In the genomic region with DNA sequence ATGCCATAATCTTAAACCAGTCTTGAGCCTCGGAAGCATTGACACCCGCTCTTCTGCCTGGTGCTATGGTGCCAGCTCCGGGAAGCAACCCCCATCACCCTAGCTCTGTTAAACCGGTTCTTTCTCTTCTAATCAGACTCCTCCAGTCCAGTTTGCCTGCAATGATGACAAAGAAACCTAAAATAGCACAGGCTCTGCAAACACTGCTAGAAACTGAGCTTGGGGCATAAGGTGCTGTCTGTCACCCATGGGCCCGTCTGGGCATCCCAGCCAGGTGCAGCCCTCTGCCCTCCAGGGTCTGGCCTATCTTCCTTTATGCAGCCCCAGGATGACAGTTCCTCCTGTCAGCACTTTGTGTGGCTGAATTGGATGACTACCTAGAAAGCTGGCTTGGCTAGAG, we compare ENCODE assay signal across 10 cellular contexts. TPM values are rescaled to one million over a fixed set of nuclear protein-coding genes. Genes with fewer than 3 reads are reported as not detected.
DNase-seq lines count a peak whose midpoint lies in the region; ATAC-seq and TF ChIP-seq lines count a peak whose summit lies in the region.
"Had no signal": no experiment of that assay in that cellular context is flagged by ENCODE, and none has a peak within 500 bp of the region (broad histone marks: within the 10 kb centered on the region; RNA-seq: fewer than 3 reads in every experiment).

No MANE protein-coding gene starts in this region.

- ATAC-seq in body of pancreas (peak; percentile 54), lung (ENCODE audit: insufficient read depth, low FRiP score) (no peak), HG02840 (IDR thresholded peaks at IDR 0.05; ENCODE audit: low FRiP score, unreplicated experiment) (no peak)

- no peak for TF ChIP-seq POLR2A in body of pancreas (IDR thresholded peaks at IDR 0.05)

- H3K27me3 ChIP-seq in body of pancreas: no peaks in the 10 kb centered on the region
- H3K27me3 ChIP-seq in lung (ENCODE audit: control insufficient read depth, insufficient read depth): no peaks in the 10 kb centered on the region
- H3K27me3 ChIP-seq in tibial artery: no peaks in the 10 kb centered on the region

- intact Hi-C loops in body of pancreas (cut with DNase I): loop anchor here (5.0 to 10.0 kb wide), 2 partner anchors 54 to 196 kb away; no protein-coding TSS in a partner anchor
- intact Hi-C loops in tibial artery (cut with DNase I; ENCODE audit: low total_unique reads): loop anchor here (10.0 kb wide), 1 partner anchor 196 kb away; no protein-coding TSS in a partner anchor

- H3K4me1 ChIP-seq in body of pancreas: peaks cover 32% of the 10 kb centered on the region
- H3K4me1 ChIP-seq in lung (ENCODE audit: control insufficient read depth in 2 of 2, insufficient read depth in 2 of 2, low read length in 2 of 2): peaks cover 16 to 17% of the 10 kb centered on the region in 2 donors
- H3K4me1 ChIP-seq in tibial artery: peaks cover 9 to 47% (median 34%) of the 10 kb centered on the region in 4 donors

- no peak for TF ChIP-seq CTCF in LNCaP clone FGC (IDR thresholded peaks at IDR 0.05; ENCODE audit: control insufficient read depth, extremely low read depth, insufficient read depth)
- TF ChIP-seq CTCF in body of pancreas (IDR thresholded peaks at IDR 0.05): no peak
- no peak for TF ChIP-seq CTCF in lung (IDR thresholded peaks at IDR 0.05; ENCODE audit: control extremely low read depth, extremely low read depth)
- no peak for TF ChIP-seq CTCF in tibial artery (IDR thresholded peaks at IDR 0.05)
- TF ChIP-seq CTCF in nephron progenitor cell (IDR thresholded peaks at IDR 0.05): no peak

- H3K27me3 Mint-ChIP-seq in nephron progenitor cell (ENCODE audit: low read depth, poor library complexity): peaks cover 2% of the 10 kb centered on the region
- H3K27me3 Mint-ChIP-seq: stimulated activated naive B cell treated with anti-CD40 and anti-IgM and Interleukin-4, amounts not matched to agents 10 μg/mL and 1 μg/mL and 100 μg/mL, for 72 hours had no signal

- WGBS in body of pancreas, 2 donors: 32 to 40% methylated on average over 5 of the region's 5 CpGs
- WGBS in lung, 2 donors: 64 to 90% methylated on average over 5 of the region's 5 CpGs

- H3K9me3 ChIP-seq in body of pancreas: no peaks in the 10 kb centered on the region
- H3K9me3 ChIP-seq in lung (ENCODE audit: control insufficient read depth in 2 of 2, insufficient read depth in 1 of 2, low read length in 1 of 2): no peaks in the 10 kb centered on the region
- no peaks in the 10 kb centered on the region for H3K9me3 ChIP-seq in tibial artery

- H3K36me3 ChIP-seq in body of pancreas (replicated peaks in 1 of 2; ENCODE audit: insufficient read depth in 1 of 2, low read depth in 2 of 2) (no peaks in the 10 kb centered on the region), lung (ENCODE audit: control insufficient read depth in 2 of 2, insufficient read depth in 2 of 2, low read length in 2 of 2) (no peaks in the 10 kb centered on the region), tibial artery (no peaks in the 10 kb centered on the region)

- no peak overlapping the region for H3K4me3 Mint-ChIP-seq in nephron progenitor cell
- H3K4me3 Mint-ChIP-seq: activated naive CD8-positive, alpha-beta T cell treated with anti-CD3 and anti-CD28 coated beads, Interleukin-2, amount 10 ng/mL, durations not matched to agents 7 days and 5 days; stimulated activated naive B cell treated with anti-CD40 and anti-IgM and Interleukin-4, amounts not matched to agents 10 μg/mL and 1 μg/mL and 100 μg/mL, for 72 hours had no signal

- H3K4me1 Mint-ChIP-seq in nephron progenitor cell: peaks cover 26% of the 10 kb centered on the region

- H3K9me3 Mint-ChIP-seq in nephron progenitor cell: no peaks in the 10 kb centered on the region
- H3K9me3 Mint-ChIP-seq: activated naive CD8-positive, alpha-beta T cell treated with anti-CD3 and anti-CD28 coated beads, Interleukin-2, amount 10 ng/mL, durations not matched to agents 7 days and 5 days; stimulated activated naive B cell treated with anti-CD40 and anti-IgM and Interleukin-4, amounts not matched to agents 10 μg/mL and 1 μg/mL and 100 μg/mL, for 72 hours had no signal

- H3K27ac ChIP-seq in body of pancreas: peak overlapping the region; percentile 50 to 77 (median 60)
- H3K27ac ChIP-seq in lung (ENCODE audit: low read depth in 1 of 2, low read length in 1 of 2): peak overlapping the region; percentile 78 to 84
- peak overlapping the region; percentile 70 to 79 for H3K27ac ChIP-seq in tibial artery

- DNase-seq in LNCaP clone FGC (ENCODE audit: low read depth): peak; percentile 71
- peak in 3 of 4 donors; percentile 46 to 50 (median 47) for DNase-seq in body of pancreas
- DNase-seq in lung (ENCODE audit: low spot score): no peak
- DNase-seq in tibial artery: no peak
- DNase-seq in nephron progenitor cell: no peak
- DNase-seq in iPS-NIHi7 (ENCODE audit: extremely low spot score): no peak
- no peak for DNase-seq in GM03348 (ENCODE audit: low spot score)
- DNase-seq: activated naive CD8-positive, alpha-beta T cell treated with anti-CD3 and anti-CD28 coated beads, Interleukin-2, amount 10 ng/mL, durations not matched to agents 7 days and 5 days had no signal

- H3K36me3 Mint-ChIP-seq in nephron progenitor cell (ENCODE audit: low read depth): no peaks in the 10 kb centered on the region
- H3K36me3 Mint-ChIP-seq: activated naive CD8-positive, alpha-beta T cell treated with anti-CD3 and anti-CD28 coated beads, Interleukin-2, amount 10 ng/mL, durations not matched to agents 7 days and 5 days; stimulated activated naive B cell treated with anti-CD40 and anti-IgM and Interleukin-4, amounts not matched to agents 10 μg/mL and 1 μg/mL and 100 μg/mL, for 72 hours had no signal

- no peak overlapping the region for H3K27ac Mint-ChIP-seq in nephron progenitor cell
- H3K27ac Mint-ChIP-seq: activated naive CD8-positive, alpha-beta T cell treated with anti-CD3 and anti-CD28 coated beads, Interleukin-2, amount 10 ng/mL, durations not matched to agents 7 days and 5 days; stimulated activated naive B cell treated with anti-CD40 and anti-IgM and Interleukin-4, amounts not matched to agents 10 μg/mL and 1 μg/mL and 100 μg/mL, for 72 hours had no signal

- H3K4me3 ChIP-seq in LNCaP clone FGC (ENCODE audit: low read depth, low read length) (no peak overlapping the region), body of pancreas (no peak overlapping the region), lung (no peak overlapping the region), tibial artery (no peak overlapping the region)

RNA-seq across cellular contexts. Expression of a gene that starts 14.2 kb away (rescaled TPM):
- 10 to 100 TPM; 14.8 to 17.4 TPM for total RNA-seq in body of pancreas
- 10 to 100 TPM; 38.6 to 41.1 TPM for total RNA-seq in lung
- 10 to 100 TPM; 15.8 to 19.4 TPM for polyA plus RNA-seq in lung

RNA-seq across cellular contexts. Expression of a gene that starts 22.4 kb away (rescaled TPM):
- total RNA-seq in body of pancreas (1 to 10 TPM; 1.6 to 4.3 TPM), lung (10 to 100 TPM; 13.5 to 23.0 TPM)
- 10 to 100 TPM; 11.6 to 36.7 TPM for polyA plus RNA-seq in lung

Comparison
In these comparisons a context has a peak if more than half of its experiments do, and no peak if none do; other contexts are left out.
1. DNase-seq: peak in LNCaP clone FGC (single experiment) and body of pancreas (3 of 4); none in lung (single experiment), tibial artery (0 of 2), nephron progenitor cell (single experiment), iPS-NIHi7 (single experiment) and GM03348 (single experiment).
2. Peak in every context shown above with its lines, with median percentiles within 50 percentile points of each other: H3K27ac ChIP-seq.